In genomic region chr9:17134843-17135577, GRCh38 we compare ENCODE assay signal across 1 cellular context.
TF ChIP-seq lines count a peak whose summit lies in the region.

Gene CNTLN, plus strand, starts transcription at chr9:17135040. Its CDS starts 26 bp downstream, at chr9:17135066.

TF ChIP-seq in HepG2, 621 proteins besides CTCF, POLR2A, EP300 and RAD21 (continued from another document and continues in another):
- TF ChIP-seq HNF1A (IDR thresholded peaks at IDR 0.05; ENCODE audit: low read depth) (no peak), HNF1A (CRISPR knock-in tag; IDR thresholded peaks at IDR 0.05; ENCODE audit: borderline replicate concordance) (no peak), ZEB1 (IDR thresholded peaks at IDR 0.05; ENCODE audit: insufficient replicate concordance, low read depth) (no peak), ZNF790 (CRISPR knock-in tag; IDR thresholded peaks at IDR 0.05; ENCODE audit: borderline replicate concordance) (no peak), ZBTB8A (CRISPR knock-in tag; IDR thresholded peaks at IDR 0.05; ENCODE audit: borderline replicate concordance, low read depth) (no peak), ZNF160 (CRISPR knock-in tag; IDR thresholded peaks at IDR 0.05) (0 out of 2 replicates have a peak, but pooled peaks have one; percentile 34), FLYWCH1 (CRISPR knock-in tag; IDR thresholded peaks at IDR 0.05) (no peak), ZNF646 (CRISPR knock-in tag; IDR thresholded peaks at IDR 0.05) (no peak), ZNF766 (CRISPR knock-in tag; IDR thresholded peaks at IDR 0.05; ENCODE audit: borderline replicate concordance) (0 out of 2 replicates have a peak, but pooled peaks have one; percentile 19), ZNF260 (CRISPR knock-in tag; IDR thresholded peaks at IDR 0.05; ENCODE audit: borderline replicate concordance, low read depth) (no peak), ZNF878 (CRISPR knock-in tag; IDR thresholded peaks at IDR 0.05) (peak; percentile 65; the same call in 1 of the 2 replicates), ZNF343 (CRISPR knock-in tag; IDR thresholded peaks at IDR 0.05) (no peak), PRDM10 (CRISPR knock-in tag; IDR thresholded peaks at IDR 0.05; ENCODE audit: low read depth) (no peak), HDAC1 (CRISPR knock-in tag; IDR thresholded peaks at IDR 0.05) (peak; percentile 34; the same call in 1 of the 2 replicates), ZBTB26 (CRISPR knock-in tag; IDR thresholded peaks at IDR 0.05; ENCODE audit: borderline replicate concordance) (no peak), ZBED4 (CRISPR knock-in tag; IDR thresholded peaks at IDR 0.05; ENCODE audit: borderline replicate concordance) (no peak), ZBTB10 (CRISPR knock-in tag; IDR thresholded peaks at IDR 0.05; ENCODE audit: borderline replicate concordance) (no peak), ZNF382 (CRISPR knock-in tag; IDR thresholded peaks at IDR 0.05; ENCODE audit: borderline replicate concordance) (no peak), ZNF496 (CRISPR knock-in tag; IDR thresholded peaks at IDR 0.05; ENCODE audit: insufficient replicate concordance) (no peak), HOXA5 (CRISPR knock-in tag; IDR thresholded peaks at IDR 0.05) (no peak), HCFC1 (IDR thresholded peaks at IDR 0.05; ENCODE audit: low read depth, low read length) (no peak), ZNF678 (CRISPR knock-in tag; IDR thresholded peaks at IDR 0.05) (no peak), ATF4 (CRISPR knock-in tag; IDR thresholded peaks at IDR 0.05) (no peak), KLF6 (CRISPR knock-in tag; IDR thresholded peaks at IDR 0.05) (no peak)
